1 cellular context compared by ENCODE assay signal in genomic region chr2:69436937-69437750, GRCh38.
TF ChIP-seq lines count a peak whose summit lies in the region.

Gene NFU1, minus strand, starts transcription at chr2:69437435. Its CDS starts 13 bp downstream, at chr2:69437422.

TF ChIP-seq in K562, 482 proteins besides CTCF, POLR2A, EP300 and RAD21 (continued from another document and continues in another):
- TF ChIP-seq MGA (IDR thresholded peaks at IDR 0.05): peak; percentile 6; the same call in 1 of the 2 replicates
- TF ChIP-seq NR2F6 (CRISPR knock-in tag; IDR thresholded peaks at IDR 0.05): 0 out of 2 replicates have a peak, but pooled peaks have one; percentile 5
- TF ChIP-seq RBBP5 (IDR thresholded peaks at IDR 0.05; ENCODE audit: borderline replicate concordance, insufficient read depth, low read length, poor library complexity, severe bottlenecking): peak; percentile 96
- TF ChIP-seq ZNF589 (CRISPR knock-in tag; IDR thresholded peaks at IDR 0.05; ENCODE audit: low read depth): 0 out of 2 replicates have a peak, but pooled peaks have one; percentile 25
- TF ChIP-seq ZNF655 (CRISPR knock-in tag; IDR thresholded peaks at IDR 0.05): no peak
- TF ChIP-seq THRAP3 (IDR thresholded peaks at IDR 0.05; ENCODE audit: borderline replicate concordance): no peak
- no peak for TF ChIP-seq TARDBP (IDR thresholded peaks at IDR 0.05)
- no peak; a peak in 2 of 4 replicates for TF ChIP-seq TBL1XR1 (IDR thresholded peaks at IDR 0.05; ENCODE audit: low read length in 2 of 2)
- peak; percentile 44; the same call in 1 of the 2 replicates for TF ChIP-seq GABPA (tag; conservative IDR thresholded peaks at IDR 0.05; ENCODE audit: low read depth)
- TF ChIP-seq NFXL1 (CRISPR knock-in tag; IDR thresholded peaks at IDR 0.05): no peak
- no peak; the same call in 1 of the 2 replicates for TF ChIP-seq STAT6 (CRISPR knock-in tag; IDR thresholded peaks at IDR 0.05)
- TF ChIP-seq FOXA3 (CRISPR knock-in tag; conservative IDR thresholded peaks at IDR 0.05 in 1 of 2, IDR thresholded peaks at IDR 0.05 in 1 of 2): no peak
- no peak for TF ChIP-seq RUNX1 (IDR thresholded peaks at IDR 0.05; ENCODE audit: low read depth)
- TF ChIP-seq ZNF175 (CRISPR knock-in tag; IDR thresholded peaks at IDR 0.05; ENCODE audit: low read depth): no peak
- TF ChIP-seq ZNF512 (tag; IDR thresholded peaks at IDR 0.05): no peak
- no peak; the same call in 1 of the 2 replicates for TF ChIP-seq MTA1 (IDR thresholded peaks at IDR 0.05; ENCODE audit: borderline replicate concordance)
- no peak for TF ChIP-seq CREB3L1 (IDR thresholded peaks at IDR 0.05; ENCODE audit: borderline replicate concordance, low read depth)
- no peak for TF ChIP-seq ZNF239 (CRISPR knock-in tag; IDR thresholded peaks at IDR 0.05)
- no peak for TF ChIP-seq ZKSCAN3 (CRISPR knock-in tag; IDR thresholded peaks at IDR 0.05)
- no peak for TF ChIP-seq ELK3 (CRISPR knock-in tag; IDR thresholded peaks at IDR 0.05)
- 0 out of 2 replicates have a peak, but pooled peaks have one; percentile 77 for TF ChIP-seq FOXP4 (CRISPR knock-in tag; IDR thresholded peaks at IDR 0.05; ENCODE audit: borderline replicate concordance)
- no peak; a peak in 1 of 4 replicates for TF ChIP-seq TEAD1 (CRISPR knock-in tag; IDR thresholded peaks at IDR 0.05)
- TF ChIP-seq HNRNPH1 (optimal IDR thresholded peaks at IDR 0.05; ENCODE audit: low read depth, low read length): no peak
- TF ChIP-seq HES1 (IDR thresholded peaks at IDR 0.05; ENCODE audit: low read depth): no peak
- no peak for TF ChIP-seq TSHZ1 (CRISPR knock-in tag; IDR thresholded peaks at IDR 0.05)
